ENCODE assay signal across 14 cellular contexts in the genomic region with DNA sequence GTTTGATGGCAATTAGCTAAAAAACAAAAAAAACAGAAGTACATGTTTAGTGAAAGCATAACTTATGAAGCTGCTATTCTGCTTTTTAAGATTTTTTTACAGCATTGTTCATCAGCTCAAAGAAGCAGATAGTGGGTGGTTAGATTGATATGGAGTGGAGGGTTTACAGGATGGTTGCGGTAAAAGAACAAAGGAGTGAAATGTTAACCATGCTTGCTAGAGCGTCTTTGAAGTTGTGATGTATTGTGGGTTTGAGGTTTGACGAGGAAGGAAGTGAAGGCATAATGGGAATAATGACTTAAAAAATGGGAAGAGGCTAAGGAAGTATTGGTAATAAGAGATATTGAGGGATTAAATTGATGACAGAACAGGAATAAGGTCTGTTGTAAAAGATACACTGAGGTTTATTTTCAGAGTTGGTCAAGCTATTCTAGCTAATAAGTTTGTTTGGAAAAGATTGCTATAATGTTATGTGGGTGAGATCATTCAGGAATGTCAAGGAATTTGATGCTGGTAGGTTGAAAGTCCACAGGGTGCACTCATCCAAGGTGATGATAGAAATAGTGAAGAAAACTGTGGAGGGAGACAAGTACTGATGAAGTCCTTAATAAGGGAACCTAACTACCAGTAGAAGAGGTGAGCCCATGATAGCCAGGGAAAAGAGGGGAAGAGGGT. TPM values are rescaled to one million over a fixed set of nuclear protein-coding genes. Genes with fewer than 3 reads are reported as not detected.
DNase-seq lines count a peak whose midpoint lies in the region; ATAC-seq, FAIRE-seq and TF ChIP-seq lines count a peak whose summit lies in the region.
"Had no signal": no experiment of that assay in that cellular context is flagged by ENCODE, and none has a peak within 500 bp of the region (broad histone marks: within the 10 kb centered on the region; RNA-seq: fewer than 3 reads in every experiment).

No MANE protein-coding gene starts in this region.

- FAIRE-seq in H54 (lab: Jason Lieb, UNC) = peak; percentile 62
- FAIRE-seq in astrocyte (lab: Jason Lieb, UNC) = peak; percentile 84

- no peak overlapping the region for H2BK120ac ChIP-seq in mesendoderm (ENCODE audit: low read depth, low read length)
- H2BK120ac ChIP-seq in neuronal stem cell (ENCODE audit: low read depth, low read length) = no peak overlapping the region

- H4K8ac ChIP-seq in mesendoderm (ENCODE audit: low read depth, low read length) (no peak overlapping the region), neuronal stem cell (ENCODE audit: low read depth, low read length) (no peak overlapping the region)

- H3K36me3 ChIP-seq in astrocyte (ENCODE audit: insufficient read depth, low read length) (no peaks in the 10 kb centered on the region), mesendoderm (ENCODE audit: control insufficient read depth, insufficient read depth, low read length) (no peaks in the 10 kb centered on the region), neuronal stem cell (replicated peaks in 1 of 2; ENCODE audit: control insufficient read depth in 2 of 2, insufficient read depth in 2 of 2, low read length in 2 of 2) (no peaks in the 10 kb centered on the region)
- H3K36me3 ChIP-seq: gastrocnemius medialis, MG63 had no signal

- H3K56ac ChIP-seq in mesendoderm (ENCODE audit: low read length) = no peak overlapping the region

- H3K27ac ChIP-seq in astrocyte (ENCODE audit: low read depth, low read length) = peak overlapping the region; percentile 13
- H3K27ac ChIP-seq in mesendoderm (ENCODE audit: low read depth, low read length) = no peak overlapping the region
- no peak overlapping the region for H3K27ac ChIP-seq in neuronal stem cell (replicated peaks; ENCODE audit: low read length)
- H3K27ac ChIP-seq: gastrocnemius medialis, skin epidermis had no signal

- H3K4me3 ChIP-seq in AG10803 (ENCODE audit: low read length) (no peak overlapping the region), astrocyte (ENCODE audit: insufficient read depth, low read depth, low read length) (no peak overlapping the region), mesendoderm (ENCODE audit: low read length) (no peak overlapping the region), neuronal stem cell (ENCODE audit: low read length in 2 of 2) (no peak overlapping the region)
- H3K4me3 ChIP-seq: gastrocnemius medialis, MG63, skin epidermis had no signal

- H3K9me3 Mint-ChIP-seq in astrocyte (ENCODE audit: unreplicated experiment) = no peaks in the 10 kb centered on the region

- 100% methylated on average over 2 of the region's 3 CpGs for WGBS in mesendoderm (ENCODE audit: extremely low coverage, insufficient coverage, low lambda C conversion rate)
- 100% methylated on average over 1 to 3 of the region's 3 CpGs for WGBS in neuronal stem cell (ENCODE audit: extremely low coverage in 2 of 2, insufficient read length in 2 of 2, insufficient replicate concordance in 1 of 2), 2 donors

- H3K4me1 ChIP-seq in astrocyte (ENCODE audit: insufficient read depth, low read length) (peaks cover 12% of the 10 kb centered on the region), mesendoderm (ENCODE audit: control insufficient read depth, low read depth, low read length) (peaks cover 7% of the 10 kb centered on the region), neuronal stem cell (ENCODE audit: control insufficient read depth in 2 of 2, insufficient read depth in 1 of 2, low read depth in 1 of 2, low read length in 2 of 2) (no peaks in the 10 kb centered on the region)

- no peaks in the 10 kb centered on the region for H3K27me3 Mint-ChIP-seq in astrocyte (ENCODE audit: low read depth, unreplicated experiment)

- no peak overlapping the region for H4K91ac ChIP-seq in neuronal stem cell (ENCODE audit: low read depth, low read length, poor library complexity)

- TF ChIP-seq POLR2A in H54 (IDR thresholded peaks at IDR 0.05; ENCODE audit: low read depth, low read length) = no peak

- no peak overlapping the region for H3K4me3 Mint-ChIP-seq in astrocyte (ENCODE audit: unreplicated experiment)

- no peak overlapping the region for H2BK12ac ChIP-seq in neuronal stem cell (ENCODE audit: low read length)

- H3K4me2 ChIP-seq in astrocyte (ENCODE audit: low read length) = peak overlapping the region; percentile 52
- H3K4me2 ChIP-seq in mesendoderm (ENCODE audit: low read length) = no peak overlapping the region
- H3K4me2 ChIP-seq in neuronal stem cell (ENCODE audit: insufficient read depth, low read length, poor library complexity, severe bottlenecking) = no peak overlapping the region

- peak overlapping the region; percentile 2 for H3K9ac ChIP-seq in astrocyte (ENCODE audit: low read length)
- no peak overlapping the region for H3K9ac ChIP-seq in mesendoderm (ENCODE audit: low read length)
- H3K9ac ChIP-seq in neuronal stem cell (ENCODE audit: low read depth, low read length, poor library complexity) = no peak overlapping the region

- no peaks in the 10 kb centered on the region for H3K36me3 Mint-ChIP-seq in astrocyte (ENCODE audit: low read depth, unreplicated experiment)

- no peak overlapping the region for H2BK15ac ChIP-seq in mesendoderm (replicated peaks; ENCODE audit: low read depth)
- no peak overlapping the region for H2BK15ac ChIP-seq in neuronal stem cell (ENCODE audit: low read length)

- peak overlapping the region; percentile 10 for H3K27ac Mint-ChIP-seq in astrocyte (ENCODE audit: unreplicated experiment)

- H3K18ac ChIP-seq in mesendoderm (ENCODE audit: low read length) (no peak overlapping the region), neuronal stem cell (ENCODE audit: low read length) (no peak overlapping the region)

- no peak overlapping the region for H2BK5ac ChIP-seq in mesendoderm (ENCODE audit: low read length)
- H2BK5ac ChIP-seq in neuronal stem cell (ENCODE audit: low read length) = no peak overlapping the region

- H3K79me1 ChIP-seq in mesendoderm (ENCODE audit: low read length) (peaks cover 3% of the 10 kb centered on the region), neuronal stem cell (ENCODE audit: low read depth, low read length) (peaks cover 1% of the 10 kb centered on the region)

- no peak for TF ChIP-seq CTCF in AG10803 (conservative IDR thresholded peaks at IDR 0.05; ENCODE audit: low read length)
- TF ChIP-seq CTCF in astrocyte (IDR thresholded peaks at IDR 0.05; ENCODE audit: insufficient read depth, low read depth, low read length) = no peak

- H3K4me1 Mint-ChIP-seq in astrocyte (ENCODE audit: low read depth, unreplicated experiment) = peaks cover 11% of the 10 kb centered on the region

- H4K5ac ChIP-seq in mesendoderm (ENCODE audit: low read length) = no peak overlapping the region

- H3K27me3 ChIP-seq in astrocyte (ENCODE audit: insufficient read depth, low read length) (no peaks in the 10 kb centered on the region), mesendoderm (ENCODE audit: insufficient read depth, low read length, poor library complexity) (no peaks in the 10 kb centered on the region), neuronal stem cell (ENCODE audit: control insufficient read depth in 3 of 3, insufficient read depth in 3 of 3, low read depth in 1 of 3, low read length in 3 of 3) (no peaks in the 10 kb centered on the region)
- H3K27me3 ChIP-seq: gastrocnemius medialis, MG63 had no signal

- no peak overlapping the region for H3K23ac ChIP-seq in mesendoderm (ENCODE audit: low read length)
- H3K23ac ChIP-seq in neuronal stem cell (ENCODE audit: low read depth, low read length, poor library complexity) = no peak overlapping the region

- H3K4ac ChIP-seq in mesendoderm (ENCODE audit: low read depth, low read length) (no peak overlapping the region), neuronal stem cell (ENCODE audit: low read length) (no peak overlapping the region)

- DNase-seq in AG10803 (ENCODE audit: low read depth) = peak; percentile 69
- DNase-seq in H54 (ENCODE audit: insufficient read length, low spot score) = no peak
- peak; percentile 77 for DNase-seq in astrocyte (ENCODE audit: low read depth)
- DNase-seq in mesendoderm = peak; percentile 80
- no peak for DNase-seq in SKM-1 treated with dmso at 0.1 percent for 144 hours (lab: John Stamatoyannopoulos, UW; ENCODE audit: unreplicated experiment)
- no peak for DNase-seq in neuronal stem cell (ENCODE audit: low spot score)
- DNase-seq: cerebellar nuclear complex, COR-L47, gastrocnemius medialis, MG63, NCI-H748 treated with DMSO at 0.1 percent for 48 hours had no signal

- peaks cover 67% of the 10 kb centered on the region for H3K79me2 ChIP-seq in astrocyte (ENCODE audit: insufficient read depth, low read length)
- peaks cover 32% of the 10 kb centered on the region for H3K79me2 ChIP-seq in mesendoderm (ENCODE audit: control insufficient read depth, insufficient read depth, low read length)

- H2AFZ ChIP-seq in astrocyte (ENCODE audit: low read depth, low read length) (no peak overlapping the region), neuronal stem cell (ENCODE audit: low read length) (no peak overlapping the region)

- H2AK5ac ChIP-seq in mesendoderm (ENCODE audit: low read length) = no peak overlapping the region
- H2AK5ac ChIP-seq in neuronal stem cell (ENCODE audit: low read depth, low read length) = no peak overlapping the region

- H3K14ac ChIP-seq in neuronal stem cell (ENCODE audit: low read length) = no peak overlapping the region

- H3K9me3 ChIP-seq in astrocyte (ENCODE audit: insufficient read depth, low read depth, low read length) = no peaks in the 10 kb centered on the region
- H3K9me3 ChIP-seq in neuronal stem cell (replicated peaks in 1 of 2; ENCODE audit: control insufficient read depth in 2 of 2, insufficient read depth in 1 of 2, low read depth in 1 of 2, low read length in 2 of 2) = no peaks in the 10 kb centered on the region
- H3K9me3 ChIP-seq: gastrocnemius medialis, MG63 had no signal

- no peak for ATAC-seq in HG03565 (IDR thresholded peaks at IDR 0.05; ENCODE audit: unreplicated experiment)
- no peak for ATAC-seq in HG03457 (IDR thresholded peaks at IDR 0.05; ENCODE audit: unreplicated experiment)
- ATAC-seq: gastrocnemius medialis had no signal

- peaks cover 34% of the 10 kb centered on the region for H4K20me1 ChIP-seq in astrocyte (ENCODE audit: insufficient read depth, low read length)

RNA-seq across cellular contexts. Expression of a gene that starts 14.6 kb away (rescaled TPM):
- 22.6 and 23.2 TPM in 2 replicates for total RNA-seq in astrocyte
- 6.4 TPM for polyA plus RNA-seq in mesendoderm (2013, experiment 1 of 2)
- 7.4 TPM for polyA plus RNA-seq in mesendoderm (2013, experiment 2 of 2)
- polyA plus RNA-seq in neuronal stem cell (2013, experiment 1 of 2) = 6.9 TPM
- polyA plus RNA-seq in neuronal stem cell (2013, experiment 2 of 2) = 6.5 TPM

Comparison
In these comparisons a context has a peak if more than half of its experiments do, and no peak if none do; other contexts are left out.
1. DNase-seq: peak in AG10803 (single experiment), astrocyte (single experiment) and mesendoderm (single experiment); none in H54 (single experiment), SKM-1 treated with dmso at 0.1 percent for 144 hours (single experiment) and neuronal stem cell (single experiment).